Comparison of ENCODE assay signal across 28 cellular contexts in genomic region chr3:171066216-171066615, GRCh38. TPM values are rescaled to one million over a fixed set of nuclear protein-coding genes. Genes with fewer than 3 reads are reported as not detected.
DNase-seq lines count a peak whose midpoint lies in the region; ATAC-seq, FAIRE-seq and TF ChIP-seq lines count a peak whose summit lies in the region.
"Had no signal": no experiment of that assay in that cellular context is flagged by ENCODE, and none has a peak within 500 bp of the region (broad histone marks: within the 10 kb centered on the region; RNA-seq: fewer than 3 reads in every experiment).

No MANE protein-coding gene starts in this region.

- FAIRE-seq in RCC 7860 (lab: Jason Lieb, UNC) (peak; percentile 81), K562 (lab: Jason Lieb, UNC) (no peak)
- FAIRE-seq: A549, G401.6, GM12892, GM19239 had no signal

- H3K27me3 ChIP-seq in K562 (ENCODE audit: control insufficient read depth in 2 of 2, insufficient read depth in 2 of 2, low read length in 2 of 2) (no peaks in the 10 kb centered on the region), hepatocyte (no peaks in the 10 kb centered on the region)
- H3K27me3 ChIP-seq: BE2C; BLaER1 treated with 17β-estradiol and CSF1 and Interleukin-3, amounts not matched to agents 10 nM and 100 nM had no signal

- H3K36me3 ChIP-seq in K562 (ENCODE audit: control insufficient read depth, insufficient read depth, low read length): peaks cover 35% of the 10 kb centered on the region; the same call in 2 of the 3 replicates
- no peaks in the 10 kb centered on the region for H3K36me3 ChIP-seq in hepatocyte (replicated peaks; ENCODE audit: insufficient read depth, low read depth)
- H3K36me3 ChIP-seq: BE2C had no signal

- WGBS in K562 (ENCODE audit: insufficient coverage, low coverage, missing lambda C conversion rate): 68% methylated on average over 6 of the region's 6 CpGs
- WGBS in hepatocyte (ENCODE audit: low lambda C conversion rate, missing lambda C conversion rate): 85% methylated on average over 6 of the region's 6 CpGs

- TF ChIP-seq POLR2A in K562 (conservative IDR thresholded peaks at IDR 0.05): no peak

- H3K9me1 ChIP-seq in K562 (ENCODE audit: control insufficient read depth, insufficient read depth, low read length): no peaks in the 10 kb centered on the region

- DNase-seq in A172 (ENCODE audit: low spot score) (peak; percentile 83), LHCN-M2 (ENCODE audit: low read depth) (peak; percentile 26), RCC 7860 (ENCODE audit: low spot score) (peak; percentile 49), K562 (ENCODE audit: extremely low read depth in 1 of 4, low spot score in 3 of 4) (no peak), NCI-H1092 (lab: John Stamatoyannopoulos, UW) (no peak), EL (no peak), hepatocyte (ENCODE audit: low spot score) (no peak)
- DNase-seq: ACHN; AML-193; BE2C; Calu3; CD4-positive, alpha-beta T cell; CD8-positive, alpha-beta memory T cell; DMS53; DMS79 treated with DMSO at 0.1 percent for 48 hours; H9 had no signal

- no peaks in the 10 kb centered on the region for H4K20me1 ChIP-seq in K562 (replicated peaks; ENCODE audit: control insufficient read depth, insufficient read depth, low read length)
- no peaks in the 10 kb centered on the region for H4K20me1 ChIP-seq in hepatocyte (ENCODE audit: insufficient read depth, poor library complexity, severe bottlenecking)
- H4K20me1 ChIP-seq: BLaER1 treated with 17β-estradiol and CSF1 and Interleukin-3, amounts not matched to agents 10 nM and 100 nM had no signal

- no peak overlapping the region for H3K27ac ChIP-seq in K562 (ENCODE audit: extremely low read depth, low read depth, low read length)
- no peak overlapping the region for H3K27ac ChIP-seq in hepatocyte
- H3K27ac ChIP-seq: 22Rv1; A549; BLaER1 treated with 17β-estradiol and CSF1 and Interleukin-3, amounts not matched to agents 10 nM and 100 nM had no signal

- CTCF ChIA-PET in K562 (lab: Yijun Ruan, JAX; ENCODE audit: low intra/inter-chr PET ratio): no interaction called here

- no peaks in the 10 kb centered on the region for H3K4me1 ChIP-seq in K562 (replicated peaks in 1 of 2; ENCODE audit: control insufficient read depth in 2 of 2, insufficient read depth in 2 of 2, low read length in 2 of 2)
- H3K4me1 ChIP-seq in hepatocyte (ENCODE audit: insufficient read depth): no peaks in the 10 kb centered on the region
- H3K4me1 ChIP-seq: A549; BE2C; BLaER1 treated with 17β-estradiol and CSF1 and Interleukin-3, amounts not matched to agents 10 nM and 100 nM had no signal

- TF ChIP-seq CTCF in K562 (IDR thresholded peaks at IDR 0.05 in 2 of 3, conservative IDR thresholded peaks at IDR 0.05 in 1 of 3; ENCODE audit: insufficient read depth in 2 of 3, low read depth in 1 of 3, low read length in 3 of 3) (no peak), hepatocyte (IDR thresholded peaks at IDR 0.05; ENCODE audit: poor library complexity) (no peak)

- in situ Hi-C loops in K562 (cut with MboI): no loop called here

- no peak overlapping the region for H3K9ac ChIP-seq in K562 (ENCODE audit: insufficient read depth in 1 of 2, low read depth in 2 of 2, low read length in 2 of 2)
- H3K9ac ChIP-seq: BLaER1 treated with 17β-estradiol and CSF1 and Interleukin-3, amounts not matched to agents 10 nM and 100 nM had no signal

- no peaks in the 10 kb centered on the region for H3K9me2 ChIP-seq in hepatocyte (replicated peaks; ENCODE audit: insufficient read depth)

- H3K9me3 ChIP-seq in K562 (replicated peaks; ENCODE audit: control insufficient read depth, insufficient read depth, low read depth, low read length) (no peaks in the 10 kb centered on the region), hepatocyte (ENCODE audit: low read depth) (no peaks in the 10 kb centered on the region)
- H3K9me3 ChIP-seq: A549; BE2C; BLaER1 treated with 17β-estradiol and CSF1 and Interleukin-3, amounts not matched to agents 10 nM and 100 nM had no signal

- no peak overlapping the region for H3K4me3 ChIP-seq in K562
- H3K4me3 ChIP-seq in hepatocyte: no peak overlapping the region
- H3K4me3 ChIP-seq: A549; BLaER1 treated with 17β-estradiol and CSF1 and Interleukin-3, amounts not matched to agents 10 nM and 100 nM; GM23338 had no signal

- H3K4me2 ChIP-seq in K562 (ENCODE audit: insufficient read depth, low read length) (no peak overlapping the region), hepatocyte (no peak overlapping the region)
- H3K4me2 ChIP-seq: A549; BLaER1 treated with 17β-estradiol and CSF1 and Interleukin-3, amounts not matched to agents 10 nM and 100 nM; GM23338 had no signal

- TF ChIP-seq RAD21 in K562 (CRISPR knock-in tag; conservative IDR thresholded peaks at IDR 0.05 in 1 of 2, IDR thresholded peaks at IDR 0.05 in 1 of 2): no peak

- TF ChIP-seq EP300 in K562 (IDR thresholded peaks at IDR 0.05; ENCODE audit: low read length): no peak

- BruUV-seq in K562 (replicated peaks; lab: Mats Ljungman, UMichigan): no TSS peak

- H3K79me2 ChIP-seq in K562 (ENCODE audit: control insufficient read depth, insufficient read depth, low read length) (no peaks in the 10 kb centered on the region), hepatocyte (no peaks in the 10 kb centered on the region)

- no peak overlapping the region for H2AFZ ChIP-seq in K562 (ENCODE audit: low read depth, low read length)
- no peak overlapping the region for H2AFZ ChIP-seq in hepatocyte
- H2AFZ ChIP-seq: GM23338 had no signal

- ATAC-seq in K562 (no peak), GM21619 (IDR thresholded peaks at IDR 0.05; ENCODE audit: unreplicated experiment) (no peak)
- ATAC-seq: A549, GM23338, HCT116 had no signal

- intact Hi-C loops in K562 (cut with micrococcal nuclease): no loop called here

- POLR2A ChIA-PET in K562 (lab: Yijun Ruan, JAX): no interaction called here

TF ChIP-seq in K562, 482 proteins besides CTCF, POLR2A, EP300 and RAD21 (continues in another document):
- TF ChIP-seq EZH2 (IDR thresholded peaks at IDR 0.05; ENCODE audit: borderline replicate concordance, low read depth, low read length): no peak
- no peak for TF ChIP-seq RBM14 (IDR thresholded peaks at IDR 0.05; ENCODE audit: borderline replicate concordance, insufficient read depth, low read depth, low read length)
- no peak for TF ChIP-seq STAT6 (CRISPR knock-in tag; IDR thresholded peaks at IDR 0.05)
- TF ChIP-seq HNRNPH1 (optimal IDR thresholded peaks at IDR 0.05; ENCODE audit: low read depth, low read length): no peak
- TF ChIP-seq HEY1 (CRISPR knock-in tag; IDR thresholded peaks at IDR 0.05; ENCODE audit: borderline replicate concordance): no peak

RNA-seq across cellular contexts. Expression of gene SLC2A2, which starts 39.7 kb away (rescaled TPM):
- total RNA-seq in A172 (2014; rRNA removed; shearing (Covaris generic)): 0.07 TPM in 2 replicates
- total RNA-seq in LHCN-M2 (2014; rRNA removed): not detected in 2 replicates
- polyA plus RNA-seq in LHCN-M2 (2012): not detected
- total RNA-seq in K562 (2011; cell fraction: chromatin; rRNA removed; ENCODE audit: low replicate concordance): not detected in 2 replicates
- total RNA-seq in K562 (2011; cell fraction: nucleolus; rRNA removed): not detected in 2 replicates
- not detected in 2 replicates for total RNA-seq in K562 (2011; cell fraction: nucleoplasm; rRNA removed)
- not detected in 2 replicates for total RNA-seq in K562 (2014; rRNA removed)
- not detected in 2 replicates for total RNA-seq in K562 (2014; rRNA removed; fragmentation: Illumina TruSeq; extraction: Trizol)
- total RNA-seq in K562 (2015; rRNA removed; fragmentation: Illumina TruSeq; extraction: Trizol): not detected in 2 replicates
- 0.18 TPM in 1 of 2 replicates, not detected in the other for total RNA-seq in K562 (2021)
- polyA plus RNA-seq in K562 (2011; rRNA removed): not detected in 2 replicates
- not detected in 2 replicates for polyA plus RNA-seq in K562 (2011; cell fraction: cytosol; rRNA removed)
- polyA plus RNA-seq in K562 (2011; cell fraction: nucleus; rRNA removed): not detected in 2 replicates
- polyA plus RNA-seq in K562 (2012): not detected in 2 replicates
- not detected in 2 replicates for polyA plus RNA-seq in K562 (2014; fragmentation: Illumina TruSeq; extraction: Trizol)
- polyA plus RNA-seq in K562 (2014; fragmentation: Nextera tagmentation; extraction: Ambion mirVana): not detected
- polyA plus RNA-seq in K562 (2014; rRNA removed): not detected in 2 replicates
- not detected in 2 replicates for polyA minus RNA-seq in K562 (2011; rRNA and poly(A)+ RNA removed)
- polyA minus RNA-seq in K562 (2011; cell fraction: cytosol; rRNA and poly(A)+ RNA removed): not detected in 2 replicates
- polyA minus RNA-seq in K562 (2011; cell fraction: nucleus; rRNA and poly(A)+ RNA removed): not detected in 2 replicates
- total RNA-seq in hepatocyte: 123 and 133 TPM in 2 replicates
- polyA plus RNA-seq in hepatocyte: 21.7 and 40.8 TPM in 2 replicates
- total RNA-seq: CD4-positive, alpha-beta T cell; CD8-positive, alpha-beta memory T cell; Daoy; GM23338; H4; H9 had no signal
- polyA plus RNA-seq: A549; CD14-positive monocyte; CD8-positive, alpha-beta memory T cell; GM23338 had no signal

Comparison
In these comparisons a context has a peak if more than half of its experiments do, and no peak if none do; other contexts are left out.
1. DNase-seq: peak in A172 (single experiment), LHCN-M2 (single experiment) and RCC 7860 (single experiment); none in K562 (0 of 4), NCI-H1092 (single experiment), EL (single experiment) and hepatocyte (single experiment).
2. RNA of gene SLC2A2, which starts 39.7 kb away (total RNA-seq): 123 to 133 TPM in hepatocyte; 0.07 TPM in A172, not detected in LHCN-M2 and 0.18 TPM in K562; every median in the first group is over 100 times any median in the second.